In the genomic region with DNA sequence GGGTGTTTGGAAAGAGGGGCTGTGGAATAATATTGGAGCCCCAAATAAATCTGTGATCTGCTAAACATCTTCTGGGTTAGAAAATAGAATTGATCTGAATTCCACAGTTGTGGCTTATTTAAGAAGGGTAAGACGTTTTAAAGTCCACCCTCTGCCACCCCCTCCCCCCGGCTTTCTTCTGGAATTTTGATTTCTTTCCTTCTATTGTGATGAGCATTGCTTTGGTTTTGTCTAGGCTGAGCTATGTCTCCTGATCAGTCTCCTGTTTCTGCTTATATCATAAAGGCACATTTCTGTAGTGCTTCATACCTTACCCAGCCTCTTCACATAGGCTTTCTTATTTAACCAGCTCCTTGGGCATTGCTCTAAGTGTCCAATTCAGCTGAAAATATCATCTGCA, we compare ENCODE assay signal across 19 cellular contexts.
DNase-seq lines count a peak whose midpoint lies in the region; ATAC-seq and TF ChIP-seq lines count a peak whose summit lies in the region.
"Had no signal": no experiment of that assay in that cellular context is flagged by ENCODE, and none has a peak within 500 bp of the region (broad histone marks: within the 10 kb centered on the region; RNA-seq: fewer than 3 reads in every experiment).

No MANE protein-coding gene starts in this region.

- 84 to 86% methylated on average over 2 of the region's 2 CpGs for WGBS in body of pancreas, 2 donors

- peaks cover 0 to 26% (median 0%) of the 10 kb centered on the region in 5 donors for H3K36me3 Mint-ChIP-seq in naive thymus-derived CD4-positive, alpha-beta T cell

- H3K9me3 ChIP-seq in body of pancreas: no peaks in the 10 kb centered on the region
- H3K9me3 ChIP-seq in naive thymus-derived CD4-positive, alpha-beta T cell (ENCODE audit: control insufficient read depth in 2 of 3, low read length in 3 of 3): no peaks in the 10 kb centered on the region
- H3K9me3 ChIP-seq in tibial artery: no peaks in the 10 kb centered on the region
- H3K9me3 ChIP-seq: adrenal gland, MG63 had no signal

- CTCF ChIA-PET in naive thymus-derived CD4-positive, alpha-beta T cell (lab: Charles Lee): no interaction called here
- CTCF ChIA-PET in HEK293T (lab: Yijun Ruan, JAX): no interaction called here

- peak overlapping the region in 7 of 10 donors; percentile 1 to 75 (median 49) for H3K4me3 Mint-ChIP-seq in naive thymus-derived CD4-positive, alpha-beta T cell

- H3K27me3 ChIP-seq in body of pancreas (no peaks in the 10 kb centered on the region), tibial artery (no peaks in the 10 kb centered on the region)
- no peaks in the 10 kb centered on the region for H3K27me3 ChIP-seq in naive thymus-derived CD4-positive, alpha-beta T cell (ENCODE audit: control insufficient read depth in 2 of 2, insufficient read depth in 2 of 2, low read length in 2 of 2)
- H3K27me3 ChIP-seq: adrenal gland, MG63 had no signal

- TF ChIP-seq CTCF in body of pancreas (IDR thresholded peaks at IDR 0.05): no peak
- TF ChIP-seq CTCF in tibial artery (IDR thresholded peaks at IDR 0.05): no peak

- no peak for TF ChIP-seq POLR2A in body of pancreas (IDR thresholded peaks at IDR 0.05)

- peaks cover 52% of the 10 kb centered on the region for H3K4me1 ChIP-seq in body of pancreas
- H3K4me1 ChIP-seq in naive thymus-derived CD4-positive, alpha-beta T cell (ENCODE audit: control insufficient read depth in 2 of 2, insufficient read depth in 2 of 2, low read length in 2 of 2): peaks cover 0 to 20% of the 10 kb centered on the region in 2 donors
- H3K4me1 ChIP-seq in tibial artery: peaks cover 0 to 37% (median 19%) of the 10 kb centered on the region in 4 donors

- peaks cover 0 to 3% (median 0%) of the 10 kb centered on the region in 5 donors for H3K27me3 Mint-ChIP-seq in naive thymus-derived CD4-positive, alpha-beta T cell

- peak overlapping the region; percentile 50 to 78 (median 62) for H3K27ac ChIP-seq in body of pancreas
- no peak overlapping the region for H3K27ac ChIP-seq in naive thymus-derived CD4-positive, alpha-beta T cell (ENCODE audit: low read depth, low read length)
- peak overlapping the region; percentile 56 to 70 for H3K27ac ChIP-seq in tibial artery

- peaks cover 0 to 5% (median 0%) of the 10 kb centered on the region in 11 donors for H3K9me3 Mint-ChIP-seq in naive thymus-derived CD4-positive, alpha-beta T cell
- H3K9me3 Mint-ChIP-seq: CD4-positive, CD25-positive, alpha-beta regulatory T cell had no signal

- H3K36me3 ChIP-seq in body of pancreas (replicated peaks in 1 of 2; ENCODE audit: insufficient read depth in 1 of 2, low read depth in 2 of 2) (no peaks in the 10 kb centered on the region), tibial artery (no peaks in the 10 kb centered on the region)
- no peaks in the 10 kb centered on the region for H3K36me3 ChIP-seq in naive thymus-derived CD4-positive, alpha-beta T cell (ENCODE audit: control insufficient read depth in 2 of 3, insufficient read depth in 3 of 3, low read length in 3 of 3)
- H3K36me3 ChIP-seq: adrenal gland, MG63 had no signal

- intact Hi-C loops in Right ventricle myocardium inferior (cut with DNase I) (no loop called here), cardiac septum (cut with DNase I) (loop anchor here (5.0 kb wide), 1 partner anchor 68 kb away; no protein-coding TSS in a partner anchor), body of pancreas (cut with DNase I) (no loop called here), tibial artery (cut with DNase I; ENCODE audit: low total_unique reads) (no loop called here)
- intact Hi-C loops in naive thymus-derived CD4-positive, alpha-beta T cell (cut with micrococcal nuclease): loop anchor here (1.0 to 10.0 kb wide), 3 partner anchors 10 to 765 kb away; no protein-coding TSS in a partner anchor

- DNase-seq in Right ventricle myocardium inferior (ENCODE audit: missing footprints) (no peak), cardiac septum (ENCODE audit: low spot score) (no peak), body of pancreas (no peak), tibial artery (no peak), medulla oblongata (ENCODE audit: extremely low spot score) (no peak), HEK293T (ENCODE audit: extremely low spot score) (no peak)
- DNase-seq in naive thymus-derived CD4-positive, alpha-beta T cell: no peak
- DNase-seq: activated CD4-positive, CD25-positive, alpha-beta regulatory T cell treated with anti-CD3 and anti-CD28 coated beads, Interleukin-2, amount 50 U/mL, for 72 hours; CD4-positive, CD25-positive, alpha-beta regulatory T cell; central memory CD4-positive, alpha-beta T cell; effector CD8-positive, alpha-beta T cell; glutamatergic neuron; HCEC 1CT; MG63; NCI-H146; NCI-H748 treated with DMSO at 0.1 percent for 48 hours; stimulated activated naive CD4-positive, alpha-beta T cell treated with Interleukin-2 at 50 U/mL for 16 hours had no signal

- H3K4me1 Mint-ChIP-seq in naive thymus-derived CD4-positive, alpha-beta T cell: peaks cover 30 to 62% (median 54%) of the 10 kb centered on the region in 7 donors

- peak; percentile 10 for ATAC-seq in Right ventricle myocardium inferior
- ATAC-seq in body of pancreas: peak; percentile 3
- ATAC-seq in naive thymus-derived CD4-positive, alpha-beta T cell: no peak
- ATAC-seq in HG02610 (IDR thresholded peaks at IDR 0.05; ENCODE audit: unreplicated experiment): no peak

- POLR2A ChIA-PET in naive thymus-derived CD4-positive, alpha-beta T cell (lab: Charles Lee): no interaction called here
- POLR2A ChIA-PET in HEK293T (lab: Yijun Ruan, JAX): interaction anchor here (0.5 kb wide), 1 partner anchor 90 kb away, joined by 3 read pairs; no protein-coding TSS in a partner anchor

- H3K27ac Mint-ChIP-seq in naive thymus-derived CD4-positive, alpha-beta T cell: peak overlapping the region in 7 of 9 donors; percentile 24 to 90 (median 69)

- H3K4me3 ChIP-seq in body of pancreas (no peak overlapping the region), tibial artery (no peak overlapping the region)
- H3K4me3 ChIP-seq in naive thymus-derived CD4-positive, alpha-beta T cell (ENCODE audit: low read length): no peak overlapping the region
- H3K4me3 ChIP-seq: adrenal gland, MG63 had no signal

TF ChIP-seq in HEK293T, 16 proteins besides CTCF, POLR2A, EP300 and RAD21:
- TF ChIP-seq L3MBTL2 (conservative IDR thresholded peaks at IDR 0.05) (no peak), SP1 (IDR thresholded peaks at IDR 0.05) (no peak), SUZ12 (IDR thresholded peaks at IDR 0.05) (no peak), LEF1 (IDR thresholded peaks at IDR 0.05; ENCODE audit: borderline replicate concordance) (no peak), NFRKB (IDR thresholded peaks at IDR 0.05) (no peak), CTBP1 (IDR thresholded peaks at IDR 0.05; ENCODE audit: borderline replicate concordance) (no peak), ARNT (IDR thresholded peaks at IDR 0.05) (no peak), HDGF (IDR thresholded peaks at IDR 0.05; ENCODE audit: borderline replicate concordance) (no peak)
- TF ChIP-seq, protein P1, sequence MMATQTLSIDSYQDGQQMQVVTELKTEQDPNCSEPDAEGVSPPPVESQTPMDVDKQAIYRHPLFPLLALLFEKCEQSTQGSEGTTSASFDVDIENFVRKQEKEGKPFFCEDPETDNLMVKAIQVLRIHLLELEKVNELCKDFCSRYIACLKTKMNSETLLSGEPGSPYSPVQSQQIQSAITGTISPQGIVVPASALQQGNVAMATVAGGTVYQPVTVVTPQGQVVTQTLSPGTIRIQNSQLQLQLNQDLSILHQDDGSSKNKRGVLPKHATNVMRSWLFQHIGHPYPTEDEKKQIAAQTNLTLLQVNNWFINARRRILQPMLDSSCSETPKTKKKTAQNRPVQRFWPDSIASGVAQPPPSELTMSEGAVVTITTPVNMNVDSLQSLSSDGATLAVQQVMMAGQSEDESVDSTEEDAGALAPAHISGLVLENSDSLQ (IDR thresholded peaks at IDR 0.05): no peak

Comparison
In these comparisons a context has a peak if more than half of its experiments do, and no peak if none do; other contexts are left out.
1. intact Hi-C loops: an anchor here in cardiac septum (5.0 kb wide) and naive thymus-derived CD4-positive, alpha-beta T cell (1.0 to 10.0 kb wide); none called in Right ventricle myocardium inferior, body of pancreas and tibial artery.
2. ATAC-seq: peak in Right ventricle myocardium inferior (single experiment) and body of pancreas (single experiment); none in naive thymus-derived CD4-positive, alpha-beta T cell (single experiment) and HG02610 (single experiment).